ENCODE assay signal across 2 cellular contexts in genomic region chr5:169798438-169798837, GRCh38.
TF ChIP-seq lines count a peak whose summit lies in the region.

No MANE protein-coding gene starts in this region.

TF ChIP-seq in HEK293, 187 proteins besides CTCF, POLR2A, EP300 and RAD21 (continued from another document):
- TF ChIP-seq, protein P1, sequence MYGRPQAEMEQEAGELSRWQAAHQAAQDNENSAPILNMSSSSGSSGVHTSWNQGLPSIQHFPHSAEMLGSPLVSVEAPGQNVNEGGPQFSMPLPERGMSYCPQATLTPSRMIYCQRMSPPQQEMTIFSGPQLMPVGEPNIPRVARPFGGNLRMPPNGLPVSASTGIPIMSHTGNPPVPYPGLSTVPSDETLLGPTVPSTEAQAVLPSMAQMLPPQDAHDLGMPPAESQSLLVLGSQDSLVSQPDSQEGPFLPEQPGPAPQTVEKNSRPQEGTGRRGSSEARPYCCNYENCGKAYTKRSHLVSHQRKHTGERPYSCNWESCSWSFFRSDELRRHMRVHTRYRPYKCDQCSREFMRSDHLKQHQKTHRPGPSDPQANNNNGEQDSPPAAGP (tag by site-specific recombination; IDR thresholded peaks at IDR 0.05): peak; percentile 90
- TF ChIP-seq KLF8 (tag by site-specific recombination; IDR thresholded peaks at IDR 0.05) (no peak), OSR2 (tag by site-specific recombination; IDR thresholded peaks at IDR 0.05) (peak; percentile 37; the same call in 1 of the 2 replicates), TRIM28 (IDR thresholded peaks at IDR 0.05; ENCODE audit: borderline replicate concordance, low read length) (no peak; the same call in 1 of the 2 replicates), ZXDB (tag by site-specific recombination; IDR thresholded peaks at IDR 0.05) (0 out of 2 replicates have a peak, but pooled peaks have one; percentile 17), TCF7L2 (IDR thresholded peaks at IDR 0.05; ENCODE audit: borderline replicate concordance, low read depth, low read length) (peak; percentile 76), ATF2 (tag by site-specific recombination; IDR thresholded peaks at IDR 0.05; ENCODE audit: low read depth) (no peak)
- TF ChIP-seq, protein P2, sequence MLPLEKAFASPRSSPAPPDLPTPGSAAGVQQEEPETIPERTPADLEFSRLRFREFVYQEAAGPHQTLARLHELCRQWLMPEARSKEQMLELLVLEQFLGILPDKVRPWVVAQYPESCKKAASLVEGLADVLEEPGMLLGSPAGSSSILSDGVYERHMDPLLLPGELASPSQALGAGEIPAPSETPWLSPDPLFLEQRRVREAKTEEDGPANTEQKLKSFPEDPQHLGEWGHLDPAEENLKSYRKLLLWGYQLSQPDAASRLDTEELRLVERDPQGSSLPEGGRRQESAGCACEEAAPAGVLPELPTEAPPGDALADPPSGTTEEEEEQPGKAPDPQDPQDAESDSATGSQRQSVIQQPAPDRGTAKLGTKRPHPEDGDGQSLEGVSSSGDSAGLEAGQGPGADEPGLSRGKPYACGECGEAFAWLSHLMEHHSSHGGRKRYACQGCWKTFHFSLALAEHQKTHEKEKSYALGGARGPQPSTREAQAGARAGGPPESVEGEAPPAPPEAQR (tag by site-specific recombination; IDR thresholded peaks at IDR 0.05): no peak
TF ChIP-seq in HEK293: peak in this region for 8.

TF ChIP-seq in GM12878, 131 proteins besides CTCF, POLR2A, EP300 and RAD21 (continued from another document):
- TF ChIP-seq, protein P3, sequence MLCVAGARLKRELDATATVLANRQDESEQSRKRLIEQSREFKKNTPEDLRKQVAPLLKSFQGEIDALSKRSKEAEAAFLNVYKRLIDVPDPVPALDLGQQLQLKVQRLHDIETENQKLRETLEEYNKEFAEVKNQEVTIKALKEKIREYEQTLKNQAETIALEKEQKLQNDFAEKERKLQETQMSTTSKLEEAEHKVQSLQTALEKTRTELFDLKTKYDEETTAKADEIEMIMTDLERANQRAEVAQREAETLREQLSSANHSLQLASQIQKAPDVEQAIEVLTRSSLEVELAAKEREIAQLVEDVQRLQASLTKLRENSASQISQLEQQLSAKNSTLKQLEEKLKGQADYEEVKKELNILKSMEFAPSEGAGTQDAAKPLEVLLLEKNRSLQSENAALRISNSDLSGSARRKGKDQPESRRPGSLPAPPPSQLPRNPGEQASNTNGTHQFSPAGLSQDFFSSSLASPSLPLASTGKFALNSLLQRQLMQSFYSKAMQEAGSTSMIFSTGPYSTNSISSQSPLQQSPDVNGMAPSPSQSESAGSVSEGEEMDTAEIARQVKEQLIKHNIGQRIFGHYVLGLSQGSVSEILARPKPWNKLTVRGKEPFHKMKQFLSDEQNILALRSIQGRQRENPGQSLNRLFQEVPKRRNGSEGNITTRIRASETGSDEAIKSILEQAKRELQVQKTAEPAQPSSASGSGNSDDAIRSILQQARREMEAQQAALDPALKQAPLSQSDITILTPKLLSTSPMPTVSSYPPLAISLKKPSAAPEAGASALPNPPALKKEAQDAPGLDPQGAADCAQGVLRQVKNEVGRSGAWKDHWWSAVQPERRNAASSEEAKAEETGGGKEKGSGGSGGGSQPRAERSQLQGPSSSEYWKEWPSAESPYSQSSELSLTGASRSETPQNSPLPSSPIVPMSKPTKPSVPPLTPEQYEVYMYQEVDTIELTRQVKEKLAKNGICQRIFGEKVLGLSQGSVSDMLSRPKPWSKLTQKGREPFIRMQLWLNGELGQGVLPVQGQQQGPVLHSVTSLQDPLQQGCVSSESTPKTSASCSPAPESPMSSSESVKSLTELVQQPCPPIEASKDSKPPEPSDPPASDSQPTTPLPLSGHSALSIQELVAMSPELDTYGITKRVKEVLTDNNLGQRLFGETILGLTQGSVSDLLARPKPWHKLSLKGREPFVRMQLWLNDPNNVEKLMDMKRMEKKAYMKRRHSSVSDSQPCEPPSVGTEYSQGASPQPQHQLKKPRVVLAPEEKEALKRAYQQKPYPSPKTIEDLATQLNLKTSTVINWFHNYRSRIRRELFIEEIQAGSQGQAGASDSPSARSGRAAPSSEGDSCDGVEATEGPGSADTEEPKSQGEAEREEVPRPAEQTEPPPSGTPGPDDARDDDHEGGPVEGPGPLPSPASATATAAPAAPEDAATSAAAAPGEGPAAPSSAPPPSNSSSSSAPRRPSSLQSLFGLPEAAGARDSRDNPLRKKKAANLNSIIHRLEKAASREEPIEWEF (IDR thresholded peaks at IDR 0.05; ENCODE audit: insufficient replicate concordance, low read depth, low read length): no peak
- TF ChIP-seq, protein P4, sequence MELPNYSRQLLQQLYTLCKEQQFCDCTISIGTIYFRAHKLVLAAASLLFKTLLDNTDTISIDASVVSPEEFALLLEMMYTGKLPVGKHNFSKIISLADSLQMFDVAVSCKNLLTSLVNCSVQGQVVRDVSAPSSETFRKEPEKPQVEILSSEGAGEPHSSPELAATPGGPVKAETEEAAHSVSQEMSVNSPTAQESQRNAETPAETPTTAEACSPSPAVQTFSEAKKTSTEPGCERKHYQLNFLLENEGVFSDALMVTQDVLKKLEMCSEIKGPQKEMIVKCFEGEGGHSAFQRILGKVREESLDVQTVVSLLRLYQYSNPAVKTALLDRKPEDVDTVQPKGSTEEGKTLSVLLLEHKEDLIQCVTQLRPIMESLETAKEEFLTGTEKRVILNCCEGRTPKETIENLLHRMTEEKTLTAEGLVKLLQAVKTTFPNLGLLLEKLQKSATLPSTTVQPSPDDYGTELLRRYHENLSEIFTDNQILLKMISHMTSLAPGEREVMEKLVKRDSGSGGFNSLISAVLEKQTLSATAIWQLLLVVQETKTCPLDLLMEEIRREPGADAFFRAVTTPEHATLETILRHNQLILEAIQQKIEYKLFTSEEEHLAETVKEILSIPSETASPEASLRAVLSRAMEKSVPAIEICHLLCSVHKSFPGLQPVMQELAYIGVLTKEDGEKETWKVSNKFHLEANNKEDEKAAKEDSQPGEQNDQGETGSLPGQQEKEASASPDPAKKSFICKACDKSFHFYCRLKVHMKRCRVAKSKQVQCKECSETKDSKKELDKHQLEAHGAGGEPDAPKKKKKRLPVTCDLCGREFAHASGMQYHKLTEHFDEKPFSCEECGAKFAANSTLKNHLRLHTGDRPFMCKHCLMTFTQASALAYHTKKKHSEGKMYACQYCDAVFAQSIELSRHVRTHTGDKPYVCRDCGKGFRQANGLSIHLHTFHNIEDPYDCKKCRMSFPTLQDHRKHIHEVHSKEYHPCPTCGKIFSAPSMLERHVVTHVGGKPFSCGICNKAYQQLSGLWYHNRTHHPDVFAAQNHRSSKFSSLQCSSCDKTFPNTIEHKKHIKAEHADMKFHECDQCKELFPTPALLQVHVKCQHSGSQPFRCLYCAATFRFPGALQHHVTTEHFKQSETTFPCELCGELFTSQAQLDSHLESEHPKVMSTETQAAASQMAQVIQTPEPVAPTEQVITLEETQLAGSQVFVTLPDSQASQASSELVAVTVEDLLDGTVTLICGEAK (IDR thresholded peaks at IDR 0.05; ENCODE audit: borderline replicate concordance): no peak
- TF ChIP-seq NR2C1 (IDR thresholded peaks at IDR 0.05) (no peak), CHD4 (IDR thresholded peaks at IDR 0.05) (no peak), NR2C2 (IDR thresholded peaks at IDR 0.05; ENCODE audit: borderline replicate concordance, control insufficient read depth, insufficient read length, low read depth) (no peak), ZNF217 (IDR thresholded peaks at IDR 0.05) (no peak), TARDBP (IDR thresholded peaks at IDR 0.05; ENCODE audit: borderline replicate concordance) (no peak), NKRF (conservative IDR thresholded peaks at IDR 0.05) (no peak)
